Comparison of ENCODE assay signal across 8 cellular contexts in genomic region chr1:27574871-27575831, GRCh38. TPM values are rescaled to one million over a fixed set of nuclear protein-coding genes. Genes with fewer than 3 reads are reported as not detected.
DNase-seq lines count a peak whose midpoint lies in the region; ATAC-seq, FAIRE-seq and TF ChIP-seq lines count a peak whose summit lies in the region.

No MANE protein-coding gene starts in this region.

- H3K27me3 ChIP-seq in BJ (ENCODE audit: control insufficient read depth, insufficient read depth, low read length) = no peaks in the 10 kb centered on the region
- no peaks in the 10 kb centered on the region for H3K27me3 ChIP-seq in brain microvascular endothelial cell (replicated peaks)
- no peaks in the 10 kb centered on the region for H3K27me3 ChIP-seq in small intestine (ENCODE audit: control insufficient read depth in 2 of 2, insufficient read depth in 2 of 2, low read length in 2 of 2)

- TF ChIP-seq CTCF in BJ (IDR thresholded peaks at IDR 0.05; ENCODE audit: insufficient read depth, low read depth, low read length) = peak; percentile 23; the same call in 1 of the 2 replicates
- peak; percentile 22 for TF ChIP-seq CTCF in brain microvascular endothelial cell (IDR thresholded peaks at IDR 0.05; ENCODE audit: low read depth, low read length, missing control alignments)

- in situ Hi-C loops in brain microvascular endothelial cell (cut with HindIII; ENCODE audit: low pct_ligation_motif_present, low sequenced_read_pairs) = loop anchor here (25.0 kb wide), 1 partner anchor 163 kb away; no protein-coding TSS in a partner anchor

- 4 to 14% (median 14%) methylated on average over 60 to 83 of the region's 83 CpGs for WGBS in small intestine, 3 donors

- FAIRE-seq in small intestine (lab: Jason Lieb, UNC) = no peak

- DNase-seq in BJ (ENCODE audit: low read depth) (no peak), NCI-H1417 (lab: John Stamatoyannopoulos, UW) (peak; percentile 65 to 89 (median 80)), brain microvascular endothelial cell (peak; percentile 68), iPS-NIHi11 (ENCODE audit: low spot score) (peak; percentile 82), small intestine (peak; percentile 42), T-helper 9 cell (no peak)
- DNase-seq in activated CD4-positive, alpha-beta T cell treated with anti-CD3 and anti-CD28 coated beads for 4 hours = no peak

- H3K36me3 ChIP-seq in BJ (ENCODE audit: control insufficient read depth, insufficient read depth, low read length) (no peaks in the 10 kb centered on the region; the same call in 1 of the 2 replicates), brain microvascular endothelial cell (replicated peaks) (no peaks in the 10 kb centered on the region), small intestine (ENCODE audit: control insufficient read depth in 2 of 2, insufficient read depth in 2 of 2, low read length in 2 of 2) (no peaks in the 10 kb centered on the region)

- H3K4me1 ChIP-seq in small intestine (ENCODE audit: control insufficient read depth in 2 of 2, insufficient read depth in 1 of 2, low read depth in 1 of 2, low read length in 1 of 2) = no peaks in the 10 kb centered on the region

- CTCF ChIA-PET in BJ (lab: Yijun Ruan, JAX) = interaction anchor here (0.6 to 2.7 kb wide), 10 partner anchors 8 to 278 kb away, joined by 3 to 12 read pairs (median 4); no protein-coding TSS in a partner anchor

- POLR2A ChIA-PET in BJ (lab: Charles Lee) = interaction anchor here (0.6 to 1.0 kb wide), 2 partner anchors 17 to 18 kb away, joined by 4 to 12 read pairs; no protein-coding TSS in a partner anchor

- ATAC-seq in GM18511 (IDR thresholded peaks at IDR 0.05; ENCODE audit: unreplicated experiment) = no peak

- H3K4me3 ChIP-seq in BJ (ENCODE audit: low read depth, low read length) = peak overlapping the region; percentile 32
- H3K4me3 ChIP-seq in brain microvascular endothelial cell (ENCODE audit: low read depth, low read length) = peak overlapping the region; percentile 35
- H3K4me3 ChIP-seq in small intestine (ENCODE audit: low read depth in 1 of 2, low read length in 2 of 2) = peak overlapping the region in 1 of 2 donors; percentile 47

- H3K27ac ChIP-seq in brain microvascular endothelial cell (peak overlapping the region; percentile 60), small intestine (ENCODE audit: low read depth in 1 of 2, low read length in 1 of 2) (peak overlapping the region in 1 of 2 donors; percentile 52)

- H3K9me3 ChIP-seq in small intestine (ENCODE audit: control insufficient read depth, low read depth) = no peaks in the 10 kb centered on the region

RNA-seq across cellular contexts. Expression of gene AHDC1, which starts 28.8 kb away (rescaled TPM):
- polyA plus RNA-seq in BJ (2011; rRNA removed) = 3.5 and 4.1 TPM in 2 replicates
- 4.4 and 5.2 TPM in 2 replicates for polyA minus RNA-seq in BJ (2011; rRNA and poly(A)+ RNA removed)
- 1 to 10 TPM; 3.5 to 8.7 (median 5.1) TPM for polyA plus RNA-seq in small intestine

RNA-seq across cellular contexts. Expression of gene FGR, which starts 59.8 kb away (rescaled TPM):
- polyA plus RNA-seq in BJ (2011; rRNA removed) = not detected in 2 replicates
- polyA minus RNA-seq in BJ (2011; rRNA and poly(A)+ RNA removed) = 0.21 TPM in 1 of 2 replicates, not detected in the other
- polyA plus RNA-seq in small intestine = 10 to 100 TPM in 1 of 3 donors, 1 to 10 TPM in 2; 1.6 to 12.6 (median 1.6) TPM

Comparison
In these comparisons a context has a peak if more than half of its experiments do, and no peak if none do; other contexts are left out.
1. DNase-seq: peak in NCI-H1417 (3 of 3), brain microvascular endothelial cell (single experiment), iPS-NIHi11 (single experiment) and small intestine (single experiment); none in BJ (single experiment), T-helper 9 cell (single experiment) and activated CD4-positive, alpha-beta T cell treated with anti-CD3 and anti-CD28 coated beads for 4 hours (0 of 2).